1 cellular context compared by ENCODE assay signal in the genomic region with DNA sequence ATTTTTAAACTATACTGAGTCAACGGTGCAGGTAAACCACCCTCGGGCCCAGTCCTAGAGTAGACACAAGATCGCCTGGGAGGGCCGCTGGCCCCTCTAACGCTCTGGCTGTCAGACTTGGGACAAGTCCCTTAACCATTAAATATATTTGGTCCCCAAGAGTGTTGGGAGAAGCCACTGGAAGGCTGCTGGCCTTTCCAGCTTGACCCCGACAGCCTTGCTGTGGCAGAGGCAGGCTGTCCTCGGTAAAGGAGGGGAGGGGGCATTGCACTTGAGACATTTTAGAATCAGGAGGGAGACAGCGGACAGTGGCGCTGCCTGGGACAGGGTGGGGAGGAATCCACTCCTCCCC.
TF ChIP-seq lines count a peak whose summit lies in the region.

No MANE protein-coding gene starts in this region.

TF ChIP-seq in IMR-90, 13 proteins besides CTCF, POLR2A, EP300 and RAD21:
- no peak for TF ChIP-seq FOS (IDR thresholded peaks at IDR 0.05; ENCODE audit: low read depth, low read length)
- TF ChIP-seq MXI1 (IDR thresholded peaks at IDR 0.05; ENCODE audit: borderline replicate concordance, low read depth, low read length): no peak
- TF ChIP-seq, protein P1, sequence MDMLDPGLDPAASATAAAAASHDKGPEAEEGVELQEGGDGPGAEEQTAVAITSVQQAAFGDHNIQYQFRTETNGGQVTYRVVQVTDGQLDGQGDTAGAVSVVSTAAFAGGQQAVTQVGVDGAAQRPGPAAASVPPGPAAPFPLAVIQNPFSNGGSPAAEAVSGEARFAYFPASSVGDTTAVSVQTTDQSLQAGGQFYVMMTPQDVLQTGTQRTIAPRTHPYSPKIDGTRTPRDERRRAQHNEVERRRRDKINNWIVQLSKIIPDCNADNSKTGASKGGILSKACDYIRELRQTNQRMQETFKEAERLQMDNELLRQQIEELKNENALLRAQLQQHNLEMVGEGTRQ (IDR thresholded peaks at IDR 0.05; ENCODE audit: low read depth, low read length): no peak
TF ChIP-seq in IMR-90: peak in this region for 0.
